8 cellular contexts compared by ENCODE assay signal in the genomic region with DNA sequence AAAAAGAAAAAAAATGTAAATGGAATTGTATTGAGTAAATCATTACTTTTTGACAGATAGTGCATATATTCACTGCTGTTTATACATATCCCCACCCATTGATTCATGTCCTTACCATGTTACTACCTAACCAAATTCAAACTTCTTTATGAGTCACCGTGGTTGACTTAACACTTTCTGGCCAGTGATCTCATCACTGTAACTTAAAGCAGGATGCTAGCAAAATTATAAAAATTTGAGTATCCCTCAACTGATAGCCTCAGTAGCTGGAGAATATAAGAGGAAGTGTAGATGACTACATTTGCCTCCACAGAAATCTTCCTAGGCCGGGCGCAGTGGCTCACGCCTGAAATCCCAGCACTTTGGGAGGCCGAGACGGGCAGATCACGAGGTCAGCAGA. TPM values are rescaled to one million over a fixed set of nuclear protein-coding genes. Genes with fewer than 3 reads are reported as not detected.
DNase-seq lines count a peak whose midpoint lies in the region; ATAC-seq, FAIRE-seq and TF ChIP-seq lines count a peak whose summit lies in the region.

No MANE protein-coding gene starts in this region.

- H2BK12ac ChIP-seq in H9 (ENCODE audit: insufficient read length, low read depth, low read length), result no peak overlapping the region

- H3K27ac ChIP-seq in keratinocyte (ENCODE audit: control insufficient read depth, insufficient read depth, low read length), result peak overlapping the region; percentile 24
- H3K27ac ChIP-seq in H9 (ENCODE audit: insufficient read length, low read depth, low read length), result no peak overlapping the region
- no peak overlapping the region for H3K27ac ChIP-seq in left ventricle myocardium inferior (replicated peaks)

- H3K4ac ChIP-seq in H9 (ENCODE audit: low read depth, low read length), result no peak overlapping the region

- ATAC-seq in GM18508 (IDR thresholded peaks at IDR 0.05; ENCODE audit: insufficient read depth, unreplicated experiment) (peak; percentile 58), HG02885 (IDR thresholded peaks at IDR 0.05; ENCODE audit: poor library complexity, unreplicated experiment) (peak; percentile 69), HG02763 (IDR thresholded peaks at IDR 0.05; ENCODE audit: unreplicated experiment) (no peak)

- H3K9me3 ChIP-seq in keratinocyte (ENCODE audit: control insufficient read depth, low read depth, low read length) (no peaks in the 10 kb centered on the region), H9 (ENCODE audit: control insufficient read depth, low read depth, low read length) (no peaks in the 10 kb centered on the region), left ventricle myocardium inferior (replicated peaks) (no peaks in the 10 kb centered on the region)

- H3K23ac ChIP-seq in H9 (ENCODE audit: insufficient read length, low read depth, low read length), result no peak overlapping the region

- H3K4me2 ChIP-seq in keratinocyte (ENCODE audit: control insufficient read depth, extremely low read depth, insufficient read depth, low read depth, low read length) (peak overlapping the region; percentile 24), H9 (ENCODE audit: insufficient read depth, insufficient read length, low read length) (no peak overlapping the region)

- H3K9ac ChIP-seq in keratinocyte (ENCODE audit: control insufficient read depth, extremely low read depth, insufficient read depth, low read length) (no peak overlapping the region), H9 (ENCODE audit: extremely low read depth, insufficient read length, low read length) (no peak overlapping the region)

- H2AFZ ChIP-seq in keratinocyte (ENCODE audit: control insufficient read depth, low read length), result no peak overlapping the region
- no peak overlapping the region for H2AFZ ChIP-seq in H9 (ENCODE audit: low read length)

- H2BK15ac ChIP-seq in H9 (ENCODE audit: low read depth, low read length), result no peak overlapping the region

- no peak overlapping the region for H4K5ac ChIP-seq in H9 (ENCODE audit: insufficient read length, low read depth, low read length)

- peaks cover 2% of the 10 kb centered on the region for H3K79me1 ChIP-seq in H9 (ENCODE audit: insufficient read depth, low read depth, low read length, poor library complexity, severe bottlenecking)

- H3K36me3 ChIP-seq in keratinocyte (ENCODE audit: control insufficient read depth in 2 of 2, extremely low read depth in 1 of 2, insufficient read depth in 2 of 2, low read length in 2 of 2), result peaks cover 9 to 21% of the 10 kb centered on the region in 2 experiments
- peaks cover 66% of the 10 kb centered on the region for H3K36me3 ChIP-seq in left ventricle myocardium inferior

- no CpG with 5 or more reads among the region's 7 CpGs for WGBS in H9 (ENCODE audit: extremely low coverage, insufficient read length, low lambda C conversion rate)

- H2AK5ac ChIP-seq in H9 (ENCODE audit: insufficient read length, low read length), result no peak overlapping the region

- no peak overlapping the region for H2BK5ac ChIP-seq in H9 (ENCODE audit: insufficient read length, low read length)

- H3K56ac ChIP-seq in H9 (ENCODE audit: insufficient read length, low read depth, low read length), result no peak overlapping the region

- H3K14ac ChIP-seq in H9 (ENCODE audit: insufficient read depth, low read length), result no peak overlapping the region

- H4K20me1 ChIP-seq in keratinocyte (ENCODE audit: control insufficient read depth, extremely low read depth, insufficient read depth, low read length) (no peaks in the 10 kb centered on the region), H9 (ENCODE audit: control insufficient read depth, insufficient read depth, insufficient read length) (no peaks in the 10 kb centered on the region)

- intact Hi-C loops in left ventricle myocardium inferior (cut with micrococcal nuclease), result no loop called here

- no peak overlapping the region for H4K8ac ChIP-seq in H9 (replicated peaks; ENCODE audit: insufficient read length, low read depth, low read length)

- H3K9me3 Mint-ChIP-seq in T-helper 2 cell treated with Interferon-gamma antibody and Interleukin-4, amounts not matched to agents 5 μg/mL and 100 μg/mL, for 36 hours, result no peaks in the 10 kb centered on the region
- no peaks in the 10 kb centered on the region for H3K9me3 Mint-ChIP-seq in H9

- H2BK20ac ChIP-seq in H9 (ENCODE audit: low read depth, low read length, poor library complexity, severe bottlenecking), result no peak overlapping the region

- H3K27ac Mint-ChIP-seq in T-helper 2 cell treated with Interferon-gamma antibody and Interleukin-4, amounts not matched to agents 5 μg/mL and 100 μg/mL, for 36 hours, result peak overlapping the region; percentile 58
- H3K27ac Mint-ChIP-seq in H9, result peak overlapping the region in 1 of 3 experiments; percentile 85; a peak in 3 of 7 replicates

- peaks cover 48% of the 10 kb centered on the region for H3K36me3 Mint-ChIP-seq in T-helper 2 cell treated with Interferon-gamma antibody and Interleukin-4, amounts not matched to agents 5 μg/mL and 100 μg/mL, for 36 hours (ENCODE audit: low read depth)
- peaks cover 36 to 64% (median 62%) of the 10 kb centered on the region in 3 experiments; a peak in 6 of 7 replicates for H3K36me3 Mint-ChIP-seq in H9 (ENCODE audit: insufficient read depth in 1 of 3, low read depth in 3 of 3)

- no peak overlapping the region for H3K18ac ChIP-seq in H9 (ENCODE audit: insufficient read length, low read depth, low read length)

- H3K4me3 ChIP-seq in keratinocyte (ENCODE audit: control insufficient read depth in 2 of 3, extremely low read depth in 1 of 3, insufficient read depth in 2 of 3, low read depth in 1 of 3, low read length in 3 of 3) (no peak overlapping the region), left ventricle myocardium inferior (no peak overlapping the region)

- no peaks in the 10 kb centered on the region for H3K23me2 ChIP-seq in H9 (ENCODE audit: insufficient read length, low read depth, low read length, poor library complexity, severe bottlenecking)

- H3K4me1 ChIP-seq in keratinocyte (ENCODE audit: control insufficient read depth, extremely low read depth, insufficient read depth, low read length) (peaks cover 10% of the 10 kb centered on the region), H9 (ENCODE audit: insufficient read depth, low read length) (peaks cover 9% of the 10 kb centered on the region), left ventricle myocardium inferior (peaks cover 25% of the 10 kb centered on the region)

- no peak overlapping the region for H4K91ac ChIP-seq in H9 (ENCODE audit: insufficient read length, low read depth, low read length)

- peak; percentile 16 for DNase-seq in T-helper 2 cell treated with Interferon-gamma antibody and Interleukin-4, amounts not matched to agents 5 μg/mL and 100 μg/mL, for 36 hours (ENCODE audit: low spot score)
- DNase-seq in keratinocyte (ENCODE audit: low read depth, low spot score) (peak; percentile 26), ureter (ENCODE audit: low spot score) (no peak), H9 (no peak), left ventricle myocardium inferior (no peak)

- FAIRE-seq in keratinocyte (lab: Jason Lieb, UNC), result peak; percentile 23

- H3K79me2 ChIP-seq in keratinocyte (ENCODE audit: control insufficient read depth, insufficient read depth, low read length), result peaks cover 18% of the 10 kb centered on the region
- H3K79me2 ChIP-seq in H9 (ENCODE audit: insufficient read depth, low read length), result peaks cover 11% of the 10 kb centered on the region; the same call in 1 of the 2 replicates

- H2BK120ac ChIP-seq in H9 (ENCODE audit: low read depth, low read length, poor library complexity, severe bottlenecking), result no peak overlapping the region

- TF ChIP-seq CTCF in keratinocyte (optimal IDR thresholded peaks at IDR 0.05 in 1 of 3, IDR thresholded peaks at IDR 0.05 in 1 of 3, conservative IDR thresholded peaks at IDR 0.05 in 1 of 3; ENCODE audit: extremely low read depth in 1 of 3, insufficient read depth in 2 of 3, low read length in 3 of 3) (no peak), H9 (conservative IDR thresholded peaks at IDR 0.05) (no peak), left ventricle myocardium inferior (IDR thresholded peaks at IDR 0.05; ENCODE audit: borderline replicate concordance) (no peak)

- H3K27me3 ChIP-seq in keratinocyte (ENCODE audit: control insufficient read depth, extremely low read depth, insufficient read depth, low read length) (no peaks in the 10 kb centered on the region), H9 (ENCODE audit: insufficient read depth, low read length) (no peaks in the 10 kb centered on the region), left ventricle myocardium inferior (ENCODE audit: low read depth) (no peaks in the 10 kb centered on the region)

- H3K9me1 ChIP-seq in keratinocyte (ENCODE audit: control insufficient read depth, extremely low read depth, insufficient read depth, low read length), result no peaks in the 10 kb centered on the region

- dilution Hi-C loops in keratinocyte (cut with MboI; ENCODE audit: extremely low pct_ligation_motif_present, low sequenced_read_pairs), result no loop called here

- no peak overlapping the region for H3T11ph ChIP-seq in H9 (ENCODE audit: low read length)

- H3K4me3 Mint-ChIP-seq in T-helper 2 cell treated with Interferon-gamma antibody and Interleukin-4, amounts not matched to agents 5 μg/mL and 100 μg/mL, for 36 hours, result no peak overlapping the region
- no peak overlapping the region for H3K4me3 Mint-ChIP-seq in H9

- no peaks in the 10 kb centered on the region for H3K27me3 Mint-ChIP-seq in T-helper 2 cell treated with Interferon-gamma antibody and Interleukin-4, amounts not matched to agents 5 μg/mL and 100 μg/mL, for 36 hours (ENCODE audit: low read depth)
- no peaks in the 10 kb centered on the region for H3K27me3 Mint-ChIP-seq in H9 (ENCODE audit: low read depth)

- H3K4me1 Mint-ChIP-seq in T-helper 2 cell treated with Interferon-gamma antibody and Interleukin-4, amounts not matched to agents 5 μg/mL and 100 μg/mL, for 36 hours (ENCODE audit: low read depth), result peaks cover 18% of the 10 kb centered on the region
- H3K4me1 Mint-ChIP-seq in H9, result peaks cover 18 to 24% of the 10 kb centered on the region in 2 experiments

RNA-seq across cellular contexts. Expression of gene CNOT9, which starts 13.4 kb away (rescaled TPM):
- 41.9 to 66.7 TPM (median 48.1 TPM) in 3 replicates for polyA plus RNA-seq in keratinocyte
- 5.2 TPM for polyA plus RNA-seq in keratinocyte (2011; ENCODE audit: low read depth)
- polyA plus RNA-seq in keratinocyte (2011; cell fraction: cytosol; rRNA removed), result 30.4 and 55.7 TPM in 2 replicates
- polyA plus RNA-seq in keratinocyte (2011; cell fraction: nucleus; rRNA removed), result 42.5 and 44.0 TPM in 2 replicates
- polyA plus RNA-seq in keratinocyte (2012; ENCODE audit: low replicate concordance), result 23.1 and 28.9 TPM in 2 replicates
- polyA minus RNA-seq in keratinocyte, result 49.6 to 95.6 TPM (median 74.7 TPM) in 3 replicates
- polyA minus RNA-seq in keratinocyte (2011; cell fraction: cytosol; rRNA and poly(A)+ RNA removed), result 49.5 TPM
- 27.0 and 38.7 TPM in 2 replicates for polyA minus RNA-seq in keratinocyte (2011; cell fraction: nucleus; rRNA and poly(A)+ RNA removed)
- total RNA-seq in ureter (59.6 TPM), H9 (2021) (83.5 and 91.2 TPM in 2 replicates), left ventricle myocardium inferior (18.9 TPM)

RNA-seq across cellular contexts. Expression of gene USP37, which starts 13.9 kb away (rescaled TPM):
- polyA plus RNA-seq in keratinocyte, result 2.2 to 4.2 TPM (median 2.7 TPM) in 3 replicates
- polyA plus RNA-seq in keratinocyte (2011; ENCODE audit: low read depth), result 6.4 TPM
- polyA plus RNA-seq in keratinocyte (2011; cell fraction: cytosol; rRNA removed), result 0.97 and 2.1 TPM in 2 replicates
- polyA plus RNA-seq in keratinocyte (2011; cell fraction: nucleus; rRNA removed), result 2.9 and 3.0 TPM in 2 replicates
- 2.0 and 2.7 TPM in 2 replicates for polyA plus RNA-seq in keratinocyte (2012; ENCODE audit: low replicate concordance)
- polyA minus RNA-seq in keratinocyte, result 3.5 to 11.3 TPM (median 5.9 TPM) in 3 replicates
- 4.4 TPM for polyA minus RNA-seq in keratinocyte (2011; cell fraction: cytosol; rRNA and poly(A)+ RNA removed)
- polyA minus RNA-seq in keratinocyte (2011; cell fraction: nucleus; rRNA and poly(A)+ RNA removed), result 5.5 and 11.1 TPM in 2 replicates
- total RNA-seq in ureter (24.8 TPM), H9 (2021) (34.5 and 34.9 TPM in 2 replicates), left ventricle myocardium inferior (5.7 TPM)

RNA-seq across cellular contexts. Expression of gene PLCD4, which starts 25.6 kb away (rescaled TPM):
- polyA plus RNA-seq in keratinocyte, result 10.2 to 15.3 TPM (median 13.2 TPM) in 3 replicates
- 1.5 TPM for polyA plus RNA-seq in keratinocyte (2011; ENCODE audit: low read depth)
- 4.9 TPM in 2 replicates for polyA plus RNA-seq in keratinocyte (2011; cell fraction: cytosol; rRNA removed)
- 25.5 and 31.4 TPM in 2 replicates for polyA plus RNA-seq in keratinocyte (2011; cell fraction: nucleus; rRNA removed)
- 2.5 and 10.4 TPM in 2 replicates for polyA plus RNA-seq in keratinocyte (2012; ENCODE audit: low replicate concordance)
- 11.0 to 18.0 TPM (median 16.2 TPM) in 3 replicates for polyA minus RNA-seq in keratinocyte
- 3.6 TPM for polyA minus RNA-seq in keratinocyte (2011; cell fraction: cytosol; rRNA and poly(A)+ RNA removed)
- 4.6 and 14.4 TPM in 2 replicates for polyA minus RNA-seq in keratinocyte (2011; cell fraction: nucleus; rRNA and poly(A)+ RNA removed)
- total RNA-seq in ureter, result 3.9 TPM
- total RNA-seq in H9 (2021), result 0.18 and 0.42 TPM in 2 replicates
- total RNA-seq in left ventricle myocardium inferior, result 0.99 TPM

Comparison
In these comparisons a context has a peak if more than half of its experiments do, and no peak if none do; other contexts are left out.
1. DNase-seq: peak in T-helper 2 cell treated with Interferon-gamma antibody and Interleukin-4, amounts not matched to agents 5 μg/mL and 100 μg/mL, for 36 hours (single experiment) and keratinocyte (single experiment); none in ureter (single experiment), H9 (single experiment) and left ventricle myocardium inferior (single experiment).